9 cellular contexts compared by ENCODE assay signal in the genomic region with DNA sequence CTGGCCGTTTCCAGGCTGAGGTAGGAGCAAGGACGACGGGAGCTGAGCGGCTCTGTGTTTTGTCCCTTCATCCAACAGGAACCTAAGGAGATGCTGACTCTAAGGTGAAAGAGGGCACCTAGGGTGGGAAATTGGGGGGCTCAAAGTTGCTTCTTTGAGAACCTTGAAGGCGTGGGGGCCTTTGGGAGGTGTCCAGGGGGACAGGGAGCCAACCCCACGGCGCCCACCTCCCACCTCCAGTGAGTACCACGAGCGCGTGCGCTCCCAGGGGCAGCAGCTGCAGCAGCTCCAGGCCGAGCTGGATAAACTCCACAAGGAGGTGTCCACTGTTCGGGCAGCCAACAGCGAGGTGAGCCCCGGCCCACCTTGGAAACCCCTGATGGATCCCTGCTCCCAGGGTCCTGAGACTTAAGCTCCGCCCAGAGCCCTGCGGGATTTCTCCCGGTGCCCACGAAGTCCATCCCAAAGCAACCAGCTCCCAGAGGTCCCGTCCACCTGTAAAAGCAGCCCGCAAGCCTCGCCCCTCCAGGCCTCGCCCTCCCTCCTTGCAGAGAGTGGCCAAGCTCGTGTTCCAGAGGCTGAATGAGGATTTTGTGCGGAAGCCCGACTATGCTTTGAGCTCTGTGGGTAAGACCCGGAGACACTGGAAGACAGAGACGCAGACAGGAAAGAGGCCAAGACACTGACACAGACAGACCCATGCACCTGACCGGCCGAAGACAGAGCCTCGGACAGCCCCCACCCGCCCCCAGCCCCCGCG. TPM values are rescaled to one million over a fixed set of nuclear protein-coding genes. Genes with fewer than 3 reads are reported as not detected.
A peak's percentile ranks its signal among the peaks of the same experiment; 100 is the strongest.
DNase-seq lines count a peak whose midpoint lies in the region; ATAC-seq, FAIRE-seq and TF ChIP-seq lines count a peak whose summit lies in the region.
"Had no signal": no experiment of that assay in that cellular context is flagged by ENCODE, and none has a peak within 500 bp of the region (broad histone marks: within the 10 kb centered on the region; RNA-seq: fewer than 3 reads in every experiment).

No MANE protein-coding gene starts in this region.

- peak overlapping the region; percentile 91 for H3K4me3 Mint-ChIP-seq in neural progenitor cell

- ATAC-seq in GM18907 (IDR thresholded peaks at IDR 0.05; ENCODE audit: unreplicated experiment) (no peak), HG02763 (IDR thresholded peaks at IDR 0.05; ENCODE audit: unreplicated experiment) (no peak)

- H3K27me3 Mint-ChIP-seq in neural progenitor cell (ENCODE audit: insufficient read depth, low read depth), result peaks cover 11% of the 10 kb centered on the region

- no peak overlapping the region for H3K27ac Mint-ChIP-seq in neural progenitor cell

- H2AFZ ChIP-seq in neural progenitor cell (replicated peaks), result peak overlapping the region; percentile 52

- DNase-seq in GM12891 (ENCODE audit: insufficient read length, low spot score), result no peak
- peak; percentile 16 for DNase-seq in T-helper 9 cell
- peak; percentile 57 for DNase-seq in neural progenitor cell (ENCODE audit: low spot score)
- no peak for DNase-seq in GM19239 (ENCODE audit: insufficient read length, low spot score)

- H4K20me1 ChIP-seq in neural progenitor cell (ENCODE audit: low read depth), result peaks cover 3% of the 10 kb centered on the region

- H3K27me3 ChIP-seq in endocrine pancreas (ENCODE audit: control insufficient read depth, insufficient read depth, low read length) (no peaks in the 10 kb centered on the region), neural progenitor cell (peaks cover 15% of the 10 kb centered on the region)

- H3K36me3 ChIP-seq in endocrine pancreas (ENCODE audit: control insufficient read depth, insufficient read depth, low read length) (no peaks in the 10 kb centered on the region), neural progenitor cell (peaks cover 3% of the 10 kb centered on the region)

- no peak for TF ChIP-seq POLR2A in GM12891 (IDR thresholded peaks at IDR 0.05; ENCODE audit: low read depth, low read length)

- H3K9me3 ChIP-seq in endocrine pancreas (ENCODE audit: control insufficient read depth, low read length) (no peaks in the 10 kb centered on the region), neural progenitor cell (ENCODE audit: low read depth) (no peaks in the 10 kb centered on the region)

- H3K27ac ChIP-seq in 22Rv1, result peak overlapping the region; percentile 88
- H3K27ac ChIP-seq in neural progenitor cell, result no peak overlapping the region

- H3K4me3 ChIP-seq in endocrine pancreas (ENCODE audit: control insufficient read depth, insufficient read depth, low read length), result no peak overlapping the region
- peak overlapping the region; percentile 46 for H3K4me3 ChIP-seq in neural progenitor cell

- peak; percentile 13 for FAIRE-seq in GM12891 (lab: Jason Lieb, UNC)
- FAIRE-seq in GM19239 (lab: Jason Lieb, UNC), result no peak
- FAIRE-seq: frontal cortex had no signal

- H3K9me3 Mint-ChIP-seq in neural progenitor cell, result no peaks in the 10 kb centered on the region

- no peak for TF ChIP-seq CTCF in 22Rv1 (IDR thresholded peaks at IDR 0.05)
- TF ChIP-seq CTCF in neural progenitor cell (IDR thresholded peaks at IDR 0.05), result no peak

- peaks cover 22% of the 10 kb centered on the region for H3K4me1 Mint-ChIP-seq in neural progenitor cell

- H3K4me2 ChIP-seq in neural progenitor cell, result peak overlapping the region; percentile 94

- peak overlapping the region; percentile 26 for H3K9ac ChIP-seq in endocrine pancreas (ENCODE audit: control insufficient read depth, insufficient read depth, low read length)
- no peak overlapping the region for H3K9ac ChIP-seq in neural progenitor cell

- no peaks in the 10 kb centered on the region for H3K79me2 ChIP-seq in neural progenitor cell (ENCODE audit: low read depth)

- peaks cover 76% of the 10 kb centered on the region for H3F3A ChIP-seq in neural progenitor cell (ENCODE audit: low read depth)

- H3K36me3 Mint-ChIP-seq in neural progenitor cell, result peaks cover 13% of the 10 kb centered on the region

- H3K4me1 ChIP-seq in endocrine pancreas (ENCODE audit: control insufficient read depth, insufficient read depth, low read length), result no peaks in the 10 kb centered on the region
- peaks cover 14% of the 10 kb centered on the region for H3K4me1 ChIP-seq in neural progenitor cell

TF ChIP-seq in GM12891, 5 proteins besides CTCF, POLR2A, EP300 and RAD21:
- no peak for TF ChIP-seq PAX5 (IDR thresholded peaks at IDR 0.05; ENCODE audit: insufficient read depth, low read length, severe bottlenecking)
- TF ChIP-seq POU2F2 (IDR thresholded peaks at IDR 0.05; ENCODE audit: low read depth, low read length), result no peak
- TF ChIP-seq POLR2AphosphoS5 (IDR thresholded peaks at IDR 0.05; ENCODE audit: low read depth, low read length), result no peak
- no peak for TF ChIP-seq TAF1 (IDR thresholded peaks at IDR 0.05; ENCODE audit: low read depth, low read length)

RNA-seq across cellular contexts. Expression of a gene that starts 2.9 kb away (rescaled TPM):
- polyA plus RNA-seq in GM12891 (2012; ENCODE audit: low read depth, missing spikeins), result 7.5 TPM
- total RNA-seq in neural progenitor cell (ENCODE audit: low replicate concordance), result 3.3 and 6.9 TPM in 2 replicates

RNA-seq across cellular contexts. Expression of a gene that starts 46.1 kb away (rescaled TPM):
- polyA plus RNA-seq in GM12891 (2012; ENCODE audit: low read depth, missing spikeins), result 160 TPM
- 140 and 189 TPM in 2 replicates for total RNA-seq in neural progenitor cell (ENCODE audit: low replicate concordance)

RNA-seq across cellular contexts. Expression of a gene that starts 46.1 kb away (rescaled TPM):
- 34.0 TPM for polyA plus RNA-seq in GM12891 (2012; ENCODE audit: low read depth, missing spikeins)
- total RNA-seq in neural progenitor cell (ENCODE audit: low replicate concordance), result 82.8 and 112 TPM in 2 replicates

Comparison
In these comparisons a context has a peak if more than half of its experiments do, and no peak if none do; other contexts are left out.
1. DNase-seq: peak in T-helper 9 cell (single experiment) and neural progenitor cell (single experiment); none in GM12891 (single experiment) and GM19239 (single experiment).